Comparison of ENCODE assay signal across 9 cellular contexts in the genomic region with DNA sequence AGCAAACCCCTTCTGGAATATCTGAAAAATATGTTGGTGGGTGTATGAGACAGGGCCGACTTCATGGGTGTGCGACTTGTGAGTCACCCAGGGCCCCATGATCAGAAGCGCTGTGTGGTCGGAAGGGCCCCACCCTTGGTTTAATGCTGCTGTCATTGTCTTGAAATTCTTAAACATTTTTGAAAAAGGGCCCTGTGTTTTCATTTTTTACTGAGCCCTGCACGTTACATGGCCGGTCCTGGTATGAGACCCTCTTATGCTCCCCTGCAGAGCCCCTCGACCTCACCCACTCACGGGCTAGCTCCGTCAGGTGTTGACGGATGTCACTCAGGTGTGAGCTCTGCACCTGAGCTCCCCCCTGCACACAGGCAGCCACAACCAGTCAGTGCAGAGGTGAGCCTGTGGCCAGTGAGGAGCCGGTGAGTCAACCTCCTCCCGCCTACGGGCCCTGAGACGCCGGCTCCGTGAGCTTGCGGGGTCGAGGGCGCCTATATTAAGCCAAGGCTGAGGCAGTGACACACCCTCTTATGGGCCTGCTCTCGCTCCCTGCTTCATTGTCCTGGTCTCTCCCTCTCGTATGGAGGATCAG. TPM values are rescaled to one million over a fixed set of nuclear protein-coding genes. Genes with fewer than 3 reads are reported as not detected.
DNase-seq lines count a peak whose midpoint lies in the region; ATAC-seq, FAIRE-seq and TF ChIP-seq lines count a peak whose summit lies in the region.
"Had no signal": no experiment of that assay in that cellular context is flagged by ENCODE, and none has a peak within 500 bp of the region (broad histone marks: within the 10 kb centered on the region; RNA-seq: fewer than 3 reads in every experiment).

No MANE protein-coding gene starts in this region.

- peak overlapping the region in 1 of 2 donors; percentile 43 for H3K4me3 Mint-ChIP-seq in stimulated activated naive B cell treated with anti-CD40 and anti-IgM and Interleukin-4, amounts not matched to agents 10 μg/mL and 1 μg/mL and 100 μg/mL, for 72 hours

- no peak for TF ChIP-seq EP300 in A549 (IDR thresholded peaks at IDR 0.05)

- peak in 1 of 2 experiments; percentile 47 for DNase-seq in A549 (ENCODE audit: low read depth in 1 of 2, low spot score in 1 of 2)
- DNase-seq in OCI-M1 (lab: John Stamatoyannopoulos, UW) = peak; percentile 6
- DNase-seq in activated effector memory CD4-positive, alpha-beta T cell treated with Interleukin-2 at 50 U/mL for 16 hours = peak; percentile 73
- DNase-seq in left lung = no peak
- no peak for DNase-seq in stimulated activated naive B cell treated with anti-CD40 and anti-IgM and Interleukin-4, amounts not matched to agents 10 μg/mL and 1 μg/mL and 100 μg/mL, for 72 hours
- DNase-seq in DMS153 (lab: John Stamatoyannopoulos, UW) = no peak
- no peak for DNase-seq in NCI-H748 (lab: John Stamatoyannopoulos, UW; ENCODE audit: unreplicated experiment)

- peak; percentile 60 to 73; a peak in 4 of 6 replicates for ATAC-seq in A549
- ATAC-seq in left lung = peak; percentile 28
- peak; percentile 44 to 73 for ATAC-seq in stimulated activated naive B cell treated with anti-CD40 and anti-IgM and Interleukin-4, amounts not matched to agents 10 μg/mL and 1 μg/mL and 100 μg/mL, for 72 hours (replicated peaks)
- no peak for ATAC-seq in HG03095 (IDR thresholded peaks at IDR 0.05; ENCODE audit: unreplicated experiment)

- no peaks in the 10 kb centered on the region for H3K9me3 Mint-ChIP-seq in stimulated activated naive B cell treated with anti-CD40 and anti-IgM and Interleukin-4, amounts not matched to agents 10 μg/mL and 1 μg/mL and 100 μg/mL, for 72 hours

- WGBS in A549 (ENCODE audit: missing lambda C conversion rate) = 47% methylated on average over 13 of the region's 21 CpGs

- H3K9me3 ChIP-seq in A549 (no peaks in the 10 kb centered on the region), left lung (no peaks in the 10 kb centered on the region)

- H3K36me3 ChIP-seq in left lung = no peaks in the 10 kb centered on the region

- H3K4me1 ChIP-seq in A549 (peaks cover 33% of the 10 kb centered on the region), left lung (peaks cover 0 to 32% of the 10 kb centered on the region in 2 donors)

- H3K4me3 ChIP-seq in A549 (no peak overlapping the region), left lung (no peak overlapping the region)

- no peak overlapping the region for H3K27ac Mint-ChIP-seq in stimulated activated naive B cell treated with anti-CD40 and anti-IgM and Interleukin-4, amounts not matched to agents 10 μg/mL and 1 μg/mL and 100 μg/mL, for 72 hours

- peak overlapping the region; percentile 46 for H3K4me2 ChIP-seq in A549

- TF ChIP-seq RAD21 in A549 (conservative IDR thresholded peaks at IDR 0.05 in 1 of 2, IDR thresholded peaks at IDR 0.05 in 1 of 2) = no peak

- intact Hi-C loops in left lung (cut with DNase I) = no loop called here

- H3K27ac ChIP-seq in A549 (peak overlapping the region; percentile 50 to 60), left lung (no peak overlapping the region)
- H3K27ac ChIP-seq: C4-2B had no signal

- no peak for TF ChIP-seq CTCF in A549 (IDR thresholded peaks at IDR 0.05)
- TF ChIP-seq CTCF in left lung (IDR thresholded peaks at IDR 0.05) = no peak

- H3K36me3 Mint-ChIP-seq in stimulated activated naive B cell treated with anti-CD40 and anti-IgM and Interleukin-4, amounts not matched to agents 10 μg/mL and 1 μg/mL and 100 μg/mL, for 72 hours = peaks cover 0 to 4% of the 10 kb centered on the region in 2 donors

- peaks cover 13 to 16% of the 10 kb centered on the region in 2 donors for H3K4me1 Mint-ChIP-seq in stimulated activated naive B cell treated with anti-CD40 and anti-IgM and Interleukin-4, amounts not matched to agents 10 μg/mL and 1 μg/mL and 100 μg/mL, for 72 hours

- FAIRE-seq in A549 (lab: Jason Lieb, UNC) = no peak

- TF ChIP-seq POLR2A in A549 (IDR thresholded peaks at IDR 0.05; ENCODE audit: low read length) = no peak

- POLR2A ChIA-PET in A549 (lab: Yijun Ruan, JAX) = interaction anchor here (0.7 to 1.0 kb wide), 4 partner anchors 25 to 28 kb away, joined by 3 to 5 read pairs (median 4); a partner anchor contains a TSS

- no peaks in the 10 kb centered on the region for H3K27me3 ChIP-seq in left lung

- CTCF ChIA-PET in A549 (lab: Yijun Ruan, JAX) = interaction anchor here (2.5 kb wide), 1 partner anchor 76 kb away, joined by 10 read pairs; no protein-coding TSS in a partner anchor

- H3K27me3 Mint-ChIP-seq in stimulated activated naive B cell treated with anti-CD40 and anti-IgM and Interleukin-4, amounts not matched to agents 10 μg/mL and 1 μg/mL and 100 μg/mL, for 72 hours = no peaks in the 10 kb centered on the region

TF ChIP-seq in A549, 52 proteins besides CTCF, POLR2A, EP300 and RAD21:
- TF ChIP-seq FOSL2 (IDR thresholded peaks at IDR 0.05) (no peak), FOSL2 (CRISPR knock-in tag; IDR thresholded peaks at IDR 0.05) (0 out of 2 replicates have a peak, but pooled peaks have one; percentile 23), PHF8 (IDR thresholded peaks at IDR 0.05; ENCODE audit: borderline replicate concordance, low read depth) (no peak)

RNA-seq across cellular contexts. Expression of a gene that starts 27.7 kb away (rescaled TPM):
- polyA plus RNA-seq in A549 (2011; rRNA removed) (65.3 and 72.5 TPM in 2 replicates), A549 (2017; fragmentation: RNase III; extraction: RNeasy Plus Mini Kit Qiagen cat#74134 plus additional on column Dnase treatment) (38.6 to 42.4 TPM (median 39.9 TPM) in 3 replicates)
- polyA plus RNA-seq in A549 (2012; cell fraction: cytosol; rRNA removed) = 120 and 125 TPM in 2 replicates
- polyA plus RNA-seq in A549 (2012; cell fraction: nucleus; rRNA removed) = 193 and 205 TPM in 2 replicates
- polyA minus RNA-seq in A549 (2011; rRNA and poly(A)+ RNA removed) = 42.7 and 50.1 TPM in 2 replicates
- total RNA-seq in left lung = 10 to 100 TPM; 54.0 to 73.5 TPM

RNA-seq across cellular contexts. Expression of a gene that starts 46.9 kb away (rescaled TPM):
- polyA plus RNA-seq in A549 (2011; rRNA removed) (53.5 and 54.6 TPM in 2 replicates), A549 (2017; fragmentation: RNase III; extraction: RNeasy Plus Mini Kit Qiagen cat#74134 plus additional on column Dnase treatment) (93.6 to 105 TPM (median 97.7 TPM) in 3 replicates)
- 96.0 and 132 TPM in 2 replicates for polyA plus RNA-seq in A549 (2012; cell fraction: cytosol; rRNA removed)
- 167 and 168 TPM in 2 replicates for polyA plus RNA-seq in A549 (2012; cell fraction: nucleus; rRNA removed)
- polyA minus RNA-seq in A549 (2011; rRNA and poly(A)+ RNA removed) = 53.1 and 60.5 TPM in 2 replicates
- total RNA-seq in left lung = 10 to 100 TPM; 35.1 to 40.5 TPM

Comparison
In these comparisons a context has a peak if more than half of its experiments do, and no peak if none do; other contexts are left out.
1. DNase-seq: peak in OCI-M1 (single experiment) and activated effector memory CD4-positive, alpha-beta T cell treated with Interleukin-2 at 50 U/mL for 16 hours (single experiment); none in left lung (0 of 2), stimulated activated naive B cell treated with anti-CD40 and anti-IgM and Interleukin-4, amounts not matched to agents 10 μg/mL and 1 μg/mL and 100 μg/mL, for 72 hours (single experiment), DMS153 (single experiment) and NCI-H748 (single experiment).
2. H3K27ac ChIP-seq: peak in A549 (2 of 2); none in left lung (0 of 2).